8 cellular contexts compared by ENCODE assay signal in the genomic region with DNA sequence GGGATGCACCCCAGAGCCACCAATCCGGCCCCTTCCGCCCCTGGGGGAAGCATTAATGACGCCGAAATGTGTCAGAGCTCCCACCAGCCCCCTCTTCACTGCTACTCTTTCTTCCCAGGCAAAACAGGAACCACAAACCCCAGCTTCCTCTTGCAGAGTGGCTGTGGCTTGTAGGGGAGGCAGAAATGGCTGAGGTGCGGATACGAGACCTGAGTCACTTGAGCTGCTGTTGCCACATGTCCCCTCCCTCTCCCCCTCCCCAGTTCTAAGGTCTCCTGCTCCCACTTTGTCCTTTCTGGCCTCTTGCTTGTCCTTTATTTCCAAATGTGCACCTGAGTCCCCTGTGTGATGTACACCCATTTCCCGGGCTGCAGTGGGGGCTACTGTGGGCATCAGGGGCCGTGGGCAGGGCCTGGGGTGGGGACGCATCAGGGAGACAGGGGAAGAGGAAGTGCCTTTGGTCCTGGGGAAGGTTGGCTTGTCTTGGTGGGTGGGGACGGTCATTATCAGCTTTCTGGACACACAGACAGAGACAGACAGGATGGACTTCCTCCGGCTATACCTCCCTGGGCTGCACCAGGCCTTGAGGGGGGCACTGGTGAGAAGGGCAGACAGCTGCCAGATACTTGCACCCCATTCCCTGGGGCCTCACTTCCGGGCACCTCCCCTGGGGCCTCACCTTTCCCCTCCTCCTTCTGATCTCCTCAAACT. TPM values are rescaled to one million over a fixed set of nuclear protein-coding genes. Genes with fewer than 3 reads are reported as not detected.
DNase-seq lines count a peak whose midpoint lies in the region; ATAC-seq and TF ChIP-seq lines count a peak whose summit lies in the region.

A gene with protein sequence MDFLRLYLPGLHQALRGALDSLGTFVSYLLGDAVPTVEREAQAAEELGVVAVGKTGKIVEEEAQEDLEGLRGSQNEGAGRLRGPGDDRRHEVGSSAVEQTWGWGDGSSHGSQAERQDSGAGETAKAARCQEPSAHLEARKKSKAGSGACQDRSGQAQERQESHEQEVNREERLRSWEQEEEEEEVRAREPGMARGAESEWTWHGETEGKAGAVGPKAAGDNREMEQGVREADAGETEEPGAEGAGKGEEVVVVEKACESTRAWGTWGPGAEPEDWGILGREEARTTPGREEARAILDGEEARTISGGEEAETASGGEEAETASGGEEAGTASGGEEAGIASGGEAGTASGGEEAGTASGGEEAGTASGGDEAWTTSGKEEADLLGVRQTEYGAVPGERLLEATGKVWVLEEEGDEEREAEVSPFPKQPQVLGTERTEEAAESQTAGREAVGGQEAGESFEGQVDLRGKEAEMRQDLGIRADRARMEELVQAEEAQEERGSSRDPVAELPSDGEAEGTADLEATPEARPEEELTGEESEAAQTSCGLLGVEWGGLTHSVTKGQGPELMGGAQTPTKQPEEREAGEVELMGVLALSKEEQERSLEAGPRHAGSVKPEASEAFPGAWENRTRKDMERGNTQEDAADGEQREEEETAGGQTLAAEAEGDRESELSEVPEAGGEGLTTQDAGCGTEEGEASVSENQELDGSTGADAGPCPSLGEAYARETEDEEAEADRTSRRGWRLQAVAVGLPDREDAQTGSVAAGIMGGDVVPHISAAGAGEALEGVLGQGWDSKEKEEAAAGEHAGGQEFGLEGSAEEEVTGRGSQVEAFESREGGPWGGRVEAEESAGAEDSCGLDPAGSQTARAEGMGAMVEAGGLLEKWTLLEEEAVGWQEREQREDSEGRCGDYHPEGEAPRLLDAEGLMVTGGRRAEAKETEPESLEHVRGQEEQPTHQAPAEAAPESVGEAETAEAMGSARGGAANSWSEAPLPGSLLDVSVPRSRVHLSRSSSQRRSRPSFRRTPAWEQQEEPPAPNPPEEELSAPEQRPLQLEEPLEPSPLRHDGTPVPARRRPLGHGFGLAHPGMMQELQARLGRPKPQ (plus strand): TSS at position 503 of the 711 bp plus-strand sequence. CDS start 39 bp downstream, at position 542.

- no peaks in the 10 kb centered on the region for H3K27me3 ChIP-seq in testis

- ATAC-seq in HG02885 (IDR thresholded peaks at IDR 0.05; ENCODE audit: poor library complexity, unreplicated experiment) (peak; percentile 37), HG03565 (IDR thresholded peaks at IDR 0.05; ENCODE audit: unreplicated experiment) (no peak)
- ATAC-seq in natural killer cell treated with Interleukin-12 subunit alpha and Interleukin-12 subunit beta and Interleukin-15 and Interleukin-18, amount 100 ng/mL, for 72 hours: peak; percentile 91

- peaks cover 48% of the 10 kb centered on the region for H3K4me1 Mint-ChIP-seq in activated naive CD8-positive, alpha-beta T cell (ENCODE audit: low read depth)
- H3K4me1 Mint-ChIP-seq in natural killer cell treated with Interleukin-12 subunit alpha and Interleukin-12 subunit beta and Interleukin-15 and Interleukin-18, amount 100 ng/mL, for 72 hours (ENCODE audit: low read depth in 2 of 2): peaks cover 54 to 66% of the 10 kb centered on the region in 2 donors

- H3K4me3 ChIP-seq in testis: no peak within 1 kb of the TSS

- no peaks in the 10 kb centered on the region for H3K9me3 ChIP-seq in testis

- H3K9me3 Mint-ChIP-seq in activated naive CD8-positive, alpha-beta T cell (ENCODE audit: low read depth): no peaks in the 10 kb centered on the region
- no peaks in the 10 kb centered on the region for H3K9me3 Mint-ChIP-seq in natural killer cell treated with Interleukin-12 subunit alpha and Interleukin-12 subunit beta and Interleukin-15 and Interleukin-18, amount 100 ng/mL, for 72 hours

- CTCF ChIA-PET in GM10248 (lab: Yijun Ruan, JAX): no interaction called here

- intact Hi-C loops in T-helper 1 cell treated with Interleukin-12 subunit alpha and Interleukin-12 subunit beta and Interleukin-4 antibody, amounts not matched to agents 30 ng/mL and 1 ng/mL, for 36 hours (cut with micrococcal nuclease): loop anchor here (10.0 kb wide), 3 partner anchors 131 to 441 kb away; a partner anchor contains a TSS
- intact Hi-C loops in testis (cut with DNase I; ENCODE audit: low total_unique reads): no loop called here

- H3K4me3 Mint-ChIP-seq in activated naive CD8-positive, alpha-beta T cell: peak within 1 kb of the TSS; percentile 86
- H3K4me3 Mint-ChIP-seq in natural killer cell treated with Interleukin-12 subunit alpha and Interleukin-12 subunit beta and Interleukin-15 and Interleukin-18, amount 100 ng/mL, for 72 hours: peak within 1 kb of the TSS; percentile 93

- 80 to 83% methylated on average over 12 of the region's 12 CpGs for WGBS in testis, 2 donors

- no peak for TF ChIP-seq CTCF in GM10248 (IDR thresholded peaks at IDR 0.05; ENCODE audit: control extremely low read depth, extremely low read depth, low read depth, missing control alignments)
- no peak for TF ChIP-seq CTCF in testis (IDR thresholded peaks at IDR 0.05)

- peak within 1 kb of the TSS in 1 of 2 donors; percentile 31 for H3K27ac ChIP-seq in testis

- H3K4me1 ChIP-seq in testis: peaks cover 5% of the 10 kb centered on the region

- no peaks in the 10 kb centered on the region for H3K36me3 ChIP-seq in testis (ENCODE audit: low read depth, missing control alignments)

- H3K36me3 Mint-ChIP-seq in activated naive CD8-positive, alpha-beta T cell: no peaks in the 10 kb centered on the region
- H3K36me3 Mint-ChIP-seq in natural killer cell treated with Interleukin-12 subunit alpha and Interleukin-12 subunit beta and Interleukin-15 and Interleukin-18, amount 100 ng/mL, for 72 hours: no peaks in the 10 kb centered on the region

- POLR2A ChIA-PET in GM10248 (lab: Yijun Ruan, JAX): interaction anchor here (0.8 kb wide), 1 partner anchor 9 kb away, joined by 3 read pairs; no protein-coding TSS in a partner anchor

- H3K27ac Mint-ChIP-seq in activated naive CD8-positive, alpha-beta T cell: peak within 1 kb of the TSS; percentile 95
- H3K27ac Mint-ChIP-seq in natural killer cell treated with Interleukin-12 subunit alpha and Interleukin-12 subunit beta and Interleukin-15 and Interleukin-18, amount 100 ng/mL, for 72 hours: peak within 1 kb of the TSS; percentile 98 to 99

- peak; percentile 87 for DNase-seq in GM10248 (ENCODE audit: extremely low spot score)
- peak; percentile 95 for DNase-seq in natural killer cell treated with Interleukin-12 subunit alpha and Interleukin-12 subunit beta and Interleukin-15 and Interleukin-18, amount 100 ng/mL, for 72 hours (ENCODE audit: low spot score)
- peak; percentile 33 for DNase-seq in testis
- no peak for DNase-seq in NCI-H524 treated with DMSO at 0.1 percent for 48 hours (lab: John Stamatoyannopoulos, UW)

- no peaks in the 10 kb centered on the region for H3K27me3 Mint-ChIP-seq in activated naive CD8-positive, alpha-beta T cell
- no peaks in the 10 kb centered on the region for H3K27me3 Mint-ChIP-seq in natural killer cell treated with Interleukin-12 subunit alpha and Interleukin-12 subunit beta and Interleukin-15 and Interleukin-18, amount 100 ng/mL, for 72 hours

- TF ChIP-seq POLR2A in testis (IDR thresholded peaks at IDR 0.05): no peak

RNA-seq across cellular contexts. Expression of the gene that starts here (rescaled TPM):
- 12.7 and 13.0 TPM in 2 replicates for total RNA-seq in T-helper 1 cell treated with Interleukin-12 subunit alpha and Interleukin-12 subunit beta and Interleukin-4 antibody, amounts not matched to agents 30 ng/mL and 1 ng/mL, for 36 hours
- total RNA-seq in natural killer cell treated with Interleukin-12 subunit alpha and Interleukin-12 subunit beta and Interleukin-15 and Interleukin-18, amount 100 ng/mL, for 72 hours: 10 to 100 TPM; 12.5 to 20.4 TPM
- total RNA-seq in testis: 1 to 10 TPM; 2.1 to 3.1 TPM
- 2.9 TPM for polyA plus RNA-seq in testis (ENCODE audit: insufficient read depth, low read depth, low replicate concordance)
